Comparison of ENCODE assay signal across 8 cellular contexts in genomic region chr1:150067184-150068182, GRCh38. TPM values are rescaled to one million over a fixed set of nuclear protein-coding genes. Genes with fewer than 3 reads are reported as not detected.
A peak's percentile ranks its signal among the peaks of the same experiment; 100 is the strongest.
DNase-seq lines count a peak whose midpoint lies in the region; ATAC-seq, FAIRE-seq and TF ChIP-seq lines count a peak whose summit lies in the region.

Gene VPS45 (plus strand): TSS chr1:150067776. CDS start chr1:150067858, 82 bp downstream.

- H3K4me1 Mint-ChIP-seq in WTC11 = peaks cover 20% of the 10 kb centered on the region

- TF ChIP-seq CTCF in A549 (IDR thresholded peaks at IDR 0.05) (no peak), WTC11 (IDR thresholded peaks at IDR 0.05) (no peak), cardiac fibroblast (IDR thresholded peaks at IDR 0.05; ENCODE audit: low read depth, low read length) (no peak)

- peak within 1 kb of the TSS; percentile 75 for H3K4me2 ChIP-seq in A549

- CTCF ChIA-PET in A549 (lab: Yijun Ruan, JAX) = interaction anchor here (0.9 to 3.6 kb wide), 6 partner anchors 98 to 179 kb away, joined by 3 to 25 read pairs (median 6); no protein-coding TSS in a partner anchor
- CTCF ChIA-PET in WTC11 (lab: Charles Lee) = interaction anchor here (1.2 to 2.3 kb wide), 4 partner anchors 98 to 125 kb away, joined by 3 to 10 read pairs (median 8); no protein-coding TSS in a partner anchor

- H3K27me3 Mint-ChIP-seq in WTC11 (ENCODE audit: low read depth) = no peaks in the 10 kb centered on the region

- TF ChIP-seq POLR2A in A549 (IDR thresholded peaks at IDR 0.05; ENCODE audit: low read length) = peak; percentile 39; the same call in 1 of the 2 replicates

- H3K27ac ChIP-seq in A549 = peak within 1 kb of the TSS; percentile 92 to 96

- ATAC-seq in A549 (peak; percentile 98 to 99), GM18861 (IDR thresholded peaks at IDR 0.05; ENCODE audit: unreplicated experiment) (peak; percentile 67), HG03103 (IDR thresholded peaks at IDR 0.05; ENCODE audit: low read depth, unreplicated experiment) (peak; percentile 93), WTC11 (peak; percentile 98)

- no peaks in the 10 kb centered on the region for H3K9me3 ChIP-seq in A549

- no peak for FAIRE-seq in A549 (lab: Jason Lieb, UNC)

- POLR2A ChIA-PET in A549 (lab: Yijun Ruan, JAX) (interaction anchor here (0.6 to 1.3 kb wide), 3 partner anchors 119 to 180 kb away, joined by 4 to 8 read pairs (median 7); a partner anchor contains a TSS), WTC11 (lab: Charles Lee) (interaction anchor here (0.5 to 2.4 kb wide), 6 partner anchors 44 to 458 kb away, joined by 3 to 16 read pairs (median 5); partner anchors contain the start of gene OTUD7B)

- 2% methylated on average over 44 of the region's 47 CpGs for WGBS in A549 (ENCODE audit: missing lambda C conversion rate)

- no peaks in the 10 kb centered on the region for H3K9me3 Mint-ChIP-seq in WTC11

- DNase-seq in A549 (ENCODE audit: low read depth in 1 of 2, low spot score in 1 of 2) = peak; percentile 92 to 93
- peak; percentile 95 for DNase-seq in NCI-H2227 (lab: John Stamatoyannopoulos, UW; ENCODE audit: unreplicated experiment)
- peak; percentile 90 for DNase-seq in WTC11 (ENCODE audit: low spot score)
- peak; percentile 92 to 93 for DNase-seq in cardiac fibroblast (ENCODE audit: low read depth in 2 of 2)
- DNase-seq in inferior parietal cortex (ENCODE audit: extremely low spot score) = peak; percentile 89
- DNase-seq in stimulated activated CD4-positive, alpha-beta T cell treated with anti-CD3 and anti-CD28 coated beads, Interleukin-12 subunit alpha, Interleukin-12 subunit beta, amount 100 ng/mL, for 24 hours (ENCODE audit: low read depth in 2 of 2) = peak; percentile 76 to 82

- peak within 1 kb of the TSS; percentile 96 for H3K4me3 Mint-ChIP-seq in WTC11

- H3K27ac Mint-ChIP-seq in WTC11 = peak within 1 kb of the TSS; percentile 98

- H3K36me3 Mint-ChIP-seq in WTC11 = peaks cover 19% of the 10 kb centered on the region

- peak in 1 of 2 experiments; percentile 6; a peak in 1 of 5 replicates for TF ChIP-seq RAD21 in A549 (conservative IDR thresholded peaks at IDR 0.05 in 1 of 2, IDR thresholded peaks at IDR 0.05 in 1 of 2)

- TF ChIP-seq EP300 in A549 (IDR thresholded peaks at IDR 0.05) = no peak

- H3K4me3 ChIP-seq in A549 = peak within 1 kb of the TSS; percentile 80
- H3K4me3 ChIP-seq in cardiac fibroblast (replicated peaks in 1 of 2; ENCODE audit: low read depth in 2 of 2, low read length in 2 of 2) = peak within 1 kb of the TSS; percentile 79 to 80

- peaks cover 18% of the 10 kb centered on the region for H3K4me1 ChIP-seq in A549

TF ChIP-seq in A549, 52 proteins besides CTCF, POLR2A, EP300 and RAD21 (continues in another document):
- no peak; the same call in 2 of the 3 replicates for TF ChIP-seq BCL3 (IDR thresholded peaks at IDR 0.05)
- TF ChIP-seq NFE2L2 (conservative IDR thresholded peaks at IDR 0.05; ENCODE audit: low read length) = no peak
- TF ChIP-seq HOXB5 (CRISPR knock-in tag; IDR thresholded peaks at IDR 0.05) = peak; percentile 24
- peak; percentile 87 for TF ChIP-seq E2F6 (IDR thresholded peaks at IDR 0.05; ENCODE audit: borderline replicate concordance, low read depth)
- TF ChIP-seq ZNF302 (CRISPR knock-in tag; IDR thresholded peaks at IDR 0.05) = no peak
- no peak for TF ChIP-seq CBX2 (IDR thresholded peaks at IDR 0.05; ENCODE audit: borderline replicate concordance, low read depth)
- TF ChIP-seq HOXB13 (CRISPR knock-in tag; IDR thresholded peaks at IDR 0.05; ENCODE audit: low read depth) = no peak
- TF ChIP-seq TFCP2L1 (CRISPR knock-in tag; IDR thresholded peaks at IDR 0.05) = no peak
- TF ChIP-seq TP53 (CRISPR knock-in tag; IDR thresholded peaks at IDR 0.05) = peak; percentile 66
- no peak for TF ChIP-seq FOXS1 (CRISPR knock-in tag; IDR thresholded peaks at IDR 0.05)
- TF ChIP-seq GATA3 (IDR thresholded peaks at IDR 0.05; ENCODE audit: borderline replicate concordance) = no peak
- TF ChIP-seq KDM1A (IDR thresholded peaks at IDR 0.05; ENCODE audit: low read depth) = no peak
- no peak for TF ChIP-seq CBX8 (IDR thresholded peaks at IDR 0.05)
- TF ChIP-seq HOXA7 (CRISPR knock-in tag; IDR thresholded peaks at IDR 0.05) = no peak
- TF ChIP-seq NR3C1 (IDR thresholded peaks at IDR 0.05) = no peak
- peak; percentile 91 for TF ChIP-seq MAX (IDR thresholded peaks at IDR 0.05)
- peak; percentile 83 to 96; a peak in 3 of 4 replicates for TF ChIP-seq CEBPB (IDR thresholded peaks at IDR 0.05)
- no peak for TF ChIP-seq ZSCAN20 (CRISPR knock-in tag; IDR thresholded peaks at IDR 0.05)

TF ChIP-seq in WTC11, 78 proteins besides CTCF, POLR2A, EP300 and RAD21 (continues in another document):
- TF ChIP-seq E2F4 (CRISPR knock-in tag; IDR thresholded peaks at IDR 0.05; ENCODE audit: borderline replicate concordance, low read depth) = no peak
- TF ChIP-seq ZNF317 (CRISPR knock-in tag; IDR thresholded peaks at IDR 0.05; ENCODE audit: borderline replicate concordance, low read depth) = no peak
- TF ChIP-seq NR2C2 (CRISPR knock-in tag; IDR thresholded peaks at IDR 0.05) = no peak
- no peak for TF ChIP-seq TP53 (CRISPR knock-in tag; IDR thresholded peaks at IDR 0.05)
- no peak for TF ChIP-seq TEAD4 (CRISPR knock-in tag; IDR thresholded peaks at IDR 0.05)
- no peak for TF ChIP-seq E2F1 (CRISPR knock-in tag; IDR thresholded peaks at IDR 0.05)
- TF ChIP-seq GRHL2 (CRISPR knock-in tag; IDR thresholded peaks at IDR 0.05; ENCODE audit: insufficient replicate concordance, severe bottlenecking) = no peak
- no peak for TF ChIP-seq JAZF1 (CRISPR knock-in tag; IDR thresholded peaks at IDR 0.05)
- TF ChIP-seq ATF3 (CRISPR knock-in tag; conservative IDR thresholded peaks at IDR 0.05) = 0 out of 2 replicates have a peak, but pooled peaks have one; percentile 45
- TF ChIP-seq PRRX2 (CRISPR knock-in tag; IDR thresholded peaks at IDR 0.05) = no peak
- TF ChIP-seq ERG (CRISPR knock-in tag; IDR thresholded peaks at IDR 0.05) = no peak
- no peak for TF ChIP-seq NFE2L1 (CRISPR knock-in tag; IDR thresholded peaks at IDR 0.05)
- TF ChIP-seq ZNF512 (CRISPR knock-in tag; IDR thresholded peaks at IDR 0.05; ENCODE audit: borderline replicate concordance) = no peak

RNA-seq across cellular contexts. Expression of gene VPS45, which starts in this region (rescaled TPM):
- polyA plus RNA-seq in A549 (2011; rRNA removed) (45.0 and 49.7 TPM in 2 replicates), A549 (2017; fragmentation: RNase III; extraction: RNeasy Plus Mini Kit Qiagen cat#74134 plus additional on column Dnase treatment) (22.1 to 26.5 TPM (median 22.6 TPM) in 3 replicates)
- polyA plus RNA-seq in A549 (2012; cell fraction: cytosol; rRNA removed) = 14.4 and 14.9 TPM in 2 replicates
- 11.1 and 17.2 TPM in 2 replicates for polyA plus RNA-seq in A549 (2012; cell fraction: nucleus; rRNA removed)
- polyA minus RNA-seq in A549 (2011; rRNA and poly(A)+ RNA removed) = 17.0 and 17.9 TPM in 2 replicates
- 26.1 to 28.2 TPM (median 27.3 TPM) in 3 replicates for total RNA-seq in WTC11 (2021)

Comparison
In these comparisons a context has a peak if more than half of its experiments do, and no peak if none do; other contexts are left out.
1. Peak in every context shown above with its lines: DNase-seq, ATAC-seq, H3K4me3 ChIP-seq and H3K27ac ChIP-seq.